8 cellular contexts compared by ENCODE assay signal in genomic region chr22:50444663-50445062, GRCh38. TPM values are rescaled to one million over a fixed set of nuclear protein-coding genes. Genes with fewer than 3 reads are reported as not detected.
A peak's percentile ranks its signal among the peaks of the same experiment; 100 is the strongest.
DNase-seq lines count a peak whose midpoint lies in the region; ATAC-seq and TF ChIP-seq lines count a peak whose summit lies in the region.

No MANE protein-coding gene starts in this region.

- DNase-seq in AG20443 (ENCODE audit: low spot score) (peak; percentile 84), LHCN-M2 (ENCODE audit: low read depth) (peak; percentile 73), WTC11 (ENCODE audit: low spot score) (no peak), ascending aorta (ENCODE audit: low spot score in 2 of 2) (no peak), putamen (ENCODE audit: low spot score) (no peak), smooth muscle cell (lab: John Stamatoyannopoulos, UW; ENCODE audit: unreplicated experiment) (no peak)
- no peak for DNase-seq in effector memory CD4-positive, alpha-beta T cell

- no peaks in the 10 kb centered on the region for H3K9me3 Mint-ChIP-seq in WTC11

- H3K27ac Mint-ChIP-seq in WTC11 = no peak overlapping the region

- H3F3A ChIP-seq in neural cell (ENCODE audit: insufficient read depth, low read length, poor library complexity, severe bottlenecking) (no peaks in the 10 kb centered on the region), smooth muscle cell (ENCODE audit: low read depth) (peaks cover 10% of the 10 kb centered on the region)

- H3K4me2 ChIP-seq in neural cell (ENCODE audit: low read length) = no peak overlapping the region
- H3K4me2 ChIP-seq in smooth muscle cell = no peak overlapping the region

- no peaks in the 10 kb centered on the region for H3K9me2 ChIP-seq in neural cell (ENCODE audit: insufficient read depth, low read length)

- H3K27me3 Mint-ChIP-seq in WTC11 (ENCODE audit: low read depth) = no peaks in the 10 kb centered on the region

- no peak for TF ChIP-seq EP300 in neural cell (conservative IDR thresholded peaks at IDR 0.05; ENCODE audit: poor library complexity, severe bottlenecking)

- CTCF ChIA-PET in WTC11 (lab: Charles Lee) = interaction anchor here (1.0 to 2.1 kb wide), 9 partner anchors 9 to 255 kb away, joined by 3 to 7 read pairs (median 5); partner anchors contain the start of gene SCO2

- H2AFZ ChIP-seq in neural cell (ENCODE audit: low read depth, low read length) = no peak overlapping the region
- H2AFZ ChIP-seq in smooth muscle cell (ENCODE audit: low read depth) = no peak overlapping the region

- TF ChIP-seq CTCF in neural cell (IDR thresholded peaks at IDR 0.05; ENCODE audit: poor library complexity, severe bottlenecking) (no peak), WTC11 (IDR thresholded peaks at IDR 0.05) (no peak), ascending aorta (IDR thresholded peaks at IDR 0.05) (no peak), smooth muscle cell (IDR thresholded peaks at IDR 0.05; ENCODE audit: borderline replicate concordance, insufficient read depth, poor library complexity, severe bottlenecking) (no peak)

- no peaks in the 10 kb centered on the region for H3K79me2 ChIP-seq in neural cell (replicated peaks; ENCODE audit: insufficient read depth, low read length)
- H3K79me2 ChIP-seq in smooth muscle cell (ENCODE audit: low read depth) = no peaks in the 10 kb centered on the region

- H3K9ac ChIP-seq in neural cell (ENCODE audit: low read length) (no peak overlapping the region), smooth muscle cell (ENCODE audit: low read depth) (no peak overlapping the region)

- no peak overlapping the region for H3K4me3 Mint-ChIP-seq in WTC11

- H3K36me3 ChIP-seq in effector memory CD4-positive, alpha-beta T cell (ENCODE audit: control insufficient read depth, insufficient read depth, low read length) = peaks cover 43% of the 10 kb centered on the region
- H3K36me3 ChIP-seq in neural cell (ENCODE audit: insufficient read depth, low read length) (no peaks in the 10 kb centered on the region), ascending aorta (peaks cover 49 to 52% of the 10 kb centered on the region in 2 donors), smooth muscle cell (ENCODE audit: low read depth) (no peaks in the 10 kb centered on the region)

- H3K4me1 ChIP-seq in effector memory CD4-positive, alpha-beta T cell (ENCODE audit: control insufficient read depth, insufficient read depth, low read length, poor library complexity, severe bottlenecking) = peaks cover 17% of the 10 kb centered on the region
- H3K4me1 ChIP-seq in ascending aorta (no peaks in the 10 kb centered on the region), smooth muscle cell (ENCODE audit: low read depth) (no peaks in the 10 kb centered on the region)

- TF ChIP-seq RAD21 in neural cell (conservative IDR thresholded peaks at IDR 0.05) = no peak

- no peaks in the 10 kb centered on the region for H3K4me1 Mint-ChIP-seq in WTC11

- no peaks in the 10 kb centered on the region for H3K9me3 ChIP-seq in effector memory CD4-positive, alpha-beta T cell (ENCODE audit: control insufficient read depth, low read length)
- no peaks in the 10 kb centered on the region for H3K9me3 ChIP-seq in neural cell (ENCODE audit: low read length)
- H3K9me3 ChIP-seq in ascending aorta = no peaks in the 10 kb centered on the region
- H3K9me3 ChIP-seq in smooth muscle cell (replicated peaks; ENCODE audit: low read depth) = no peaks in the 10 kb centered on the region

- peaks cover 12% of the 10 kb centered on the region for H3K36me3 Mint-ChIP-seq in WTC11

- 100% methylated on average over 5 of the region's 5 CpGs for WGBS in smooth muscle cell (ENCODE audit: low lambda C conversion rate)

- ATAC-seq in WTC11 = no peak

- intact Hi-C loops in ascending aorta (cut with DNase I) = no loop called here

- H3K4me3 ChIP-seq in effector memory CD4-positive, alpha-beta T cell (ENCODE audit: insufficient read depth, low read depth, low read length, poor library complexity, severe bottlenecking) = no peak overlapping the region
- no peak overlapping the region for H3K4me3 ChIP-seq in neural cell (ENCODE audit: low read length)
- no peak overlapping the region for H3K4me3 ChIP-seq in ascending aorta
- no peak overlapping the region for H3K4me3 ChIP-seq in smooth muscle cell

- H3K27me3 ChIP-seq in effector memory CD4-positive, alpha-beta T cell (replicated peaks; ENCODE audit: control insufficient read depth, insufficient read depth, low read length, poor library complexity, severe bottlenecking) = no peaks in the 10 kb centered on the region
- H3K27me3 ChIP-seq in neural cell (ENCODE audit: insufficient read depth, low read depth, low read length) (no peaks in the 10 kb centered on the region), ascending aorta (no peaks in the 10 kb centered on the region), smooth muscle cell (ENCODE audit: low read depth) (no peaks in the 10 kb centered on the region)

- no peaks in the 10 kb centered on the region for H4K20me1 ChIP-seq in neural cell (ENCODE audit: insufficient read depth)
- peaks cover 41% of the 10 kb centered on the region for H4K20me1 ChIP-seq in smooth muscle cell (ENCODE audit: low read depth)

- H3K27ac ChIP-seq in effector memory CD4-positive, alpha-beta T cell (ENCODE audit: insufficient read depth, low read length, poor library complexity, severe bottlenecking) = peak overlapping the region; percentile 37
- H3K27ac ChIP-seq in neural cell (ENCODE audit: low read length) = no peak overlapping the region
- H3K27ac ChIP-seq in ascending aorta = no peak overlapping the region
- no peak overlapping the region for H3K27ac ChIP-seq in smooth muscle cell (ENCODE audit: low read depth)

- POLR2A ChIA-PET in WTC11 (lab: Charles Lee) = no interaction called here

TF ChIP-seq in neural cell, 6 proteins besides CTCF, POLR2A, EP300 and RAD21:
- TF ChIP-seq POLR2AphosphoS5 (IDR thresholded peaks at IDR 0.05) (peak; percentile 2), TAF1 (IDR thresholded peaks at IDR 0.05; ENCODE audit: low read depth) (no peak)

TF ChIP-seq in WTC11, 78 proteins besides CTCF, POLR2A, EP300 and RAD21 (continues in another document):
- TF ChIP-seq KAT7 (CRISPR knock-in tag; IDR thresholded peaks at IDR 0.05; ENCODE audit: borderline replicate concordance) (no peak), OVOL2 (CRISPR knock-in tag; IDR thresholded peaks at IDR 0.05; ENCODE audit: borderline replicate concordance) (no peak), ZNF416 (CRISPR knock-in tag; IDR thresholded peaks at IDR 0.05) (no peak)
- TF ChIP-seq, protein P1, sequence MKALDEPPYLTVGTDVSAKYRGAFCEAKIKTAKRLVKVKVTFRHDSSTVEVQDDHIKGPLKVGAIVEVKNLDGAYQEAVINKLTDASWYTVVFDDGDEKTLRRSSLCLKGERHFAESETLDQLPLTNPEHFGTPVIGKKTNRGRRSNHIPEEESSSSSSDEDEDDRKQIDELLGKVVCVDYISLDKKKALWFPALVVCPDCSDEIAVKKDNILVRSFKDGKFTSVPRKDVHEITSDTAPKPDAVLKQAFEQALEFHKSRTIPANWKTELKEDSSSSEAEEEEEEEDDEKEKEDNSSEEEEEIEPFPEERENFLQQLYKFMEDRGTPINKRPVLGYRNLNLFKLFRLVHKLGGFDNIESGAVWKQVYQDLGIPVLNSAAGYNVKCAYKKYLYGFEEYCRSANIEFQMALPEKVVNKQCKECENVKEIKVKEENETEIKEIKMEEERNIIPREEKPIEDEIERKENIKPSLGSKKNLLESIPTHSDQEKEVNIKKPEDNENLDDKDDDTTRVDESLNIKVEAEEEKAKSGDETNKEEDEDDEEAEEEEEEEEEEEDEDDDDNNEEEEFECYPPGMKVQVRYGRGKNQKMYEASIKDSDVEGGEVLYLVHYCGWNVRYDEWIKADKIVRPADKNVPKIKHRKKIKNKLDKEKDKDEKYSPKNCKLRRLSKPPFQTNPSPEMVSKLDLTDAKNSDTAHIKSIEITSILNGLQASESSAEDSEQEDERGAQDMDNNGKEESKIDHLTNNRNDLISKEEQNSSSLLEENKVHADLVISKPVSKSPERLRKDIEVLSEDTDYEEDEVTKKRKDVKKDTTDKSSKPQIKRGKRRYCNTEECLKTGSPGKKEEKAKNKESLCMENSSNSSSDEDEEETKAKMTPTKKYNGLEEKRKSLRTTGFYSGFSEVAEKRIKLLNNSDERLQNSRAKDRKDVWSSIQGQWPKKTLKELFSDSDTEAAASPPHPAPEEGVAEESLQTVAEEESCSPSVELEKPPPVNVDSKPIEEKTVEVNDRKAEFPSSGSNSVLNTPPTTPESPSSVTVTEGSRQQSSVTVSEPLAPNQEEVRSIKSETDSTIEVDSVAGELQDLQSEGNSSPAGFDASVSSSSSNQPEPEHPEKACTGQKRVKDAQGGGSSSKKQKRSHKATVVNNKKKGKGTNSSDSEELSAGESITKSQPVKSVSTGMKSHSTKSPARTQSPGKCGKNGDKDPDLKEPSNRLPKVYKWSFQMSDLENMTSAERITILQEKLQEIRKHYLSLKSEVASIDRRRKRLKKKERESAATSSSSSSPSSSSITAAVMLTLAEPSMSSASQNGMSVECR (CRISPR knock-in tag; IDR thresholded peaks at IDR 0.05; ENCODE audit: borderline replicate concordance) = no peak

RNA-seq across cellular contexts. Expression of gene SBF1, which starts 30.2 kb away (rescaled TPM):
- total RNA-seq in LHCN-M2 (2014; rRNA removed) (69.2 and 76.2 TPM in 2 replicates), WTC11 (2021) (87.1 to 108 TPM (median 91.5 TPM) in 3 replicates), ascending aorta (98.8 TPM), smooth muscle cell (34.1 and 37.3 TPM in 2 replicates)
- 53.1 TPM for polyA plus RNA-seq in LHCN-M2 (2012)
- polyA plus RNA-seq in neural cell (58.9 and 90.1 TPM in 2 replicates), smooth muscle cell (53.6 and 70.8 TPM in 2 replicates)
- 140 and 167 TPM in 2 replicates for polyA minus RNA-seq in neural cell

RNA-seq across cellular contexts. Expression of gene ADM2, which starts 36.7 kb away (rescaled TPM):
- total RNA-seq in LHCN-M2 (2014; rRNA removed) (not detected in 2 replicates), WTC11 (2021) (6.3 to 10.9 TPM (median 7.6 TPM) in 3 replicates), ascending aorta (not detected), smooth muscle cell (3.0 and 4.1 TPM in 2 replicates)
- 0.10 TPM for polyA plus RNA-seq in LHCN-M2 (2012)
- polyA plus RNA-seq in neural cell (not detected in 2 replicates), smooth muscle cell (15.8 and 16.9 TPM in 2 replicates)
- not detected in 2 replicates for polyA minus RNA-seq in neural cell

RNA-seq across cellular contexts. Expression of gene MIOX, which starts 42.0 kb away (rescaled TPM):
- total RNA-seq in LHCN-M2 (2014; rRNA removed) (not detected in 2 replicates), WTC11 (2021) (0.33 to 0.57 TPM (median 0.41 TPM) in 3 replicates), ascending aorta (not detected), smooth muscle cell (2.1 TPM in 1 of 2 replicates, not detected in the other)
- not detected for polyA plus RNA-seq in LHCN-M2 (2012)
- polyA plus RNA-seq in neural cell (not detected in 2 replicates), smooth muscle cell (0.49 and 0.54 TPM in 2 replicates)
- not detected in 2 replicates for polyA minus RNA-seq in neural cell

Comparison
In these comparisons a context has a peak if more than half of its experiments do, and no peak if none do; other contexts are left out.
1. DNase-seq: peak in AG20443 (single experiment) and LHCN-M2 (single experiment); none in effector memory CD4-positive, alpha-beta T cell (0 of 3), WTC11 (single experiment), ascending aorta (0 of 2), putamen (single experiment) and smooth muscle cell (single experiment).